1 cellular context compared by ENCODE assay signal in genomic region chr19:55156202-55157063, GRCh38.
TF ChIP-seq lines count a peak whose summit lies in the region.

No MANE protein-coding gene starts in this region.

TF ChIP-seq in K562, 482 proteins besides CTCF, POLR2A, EP300 and RAD21 (continued from another document and continues in another):
- TF ChIP-seq USF2 (CRISPR knock-in tag; IDR thresholded peaks at IDR 0.05) (no peak), MBD2 (IDR thresholded peaks at IDR 0.05; ENCODE audit: borderline replicate concordance, low read depth) (no peak), HMG20B (CRISPR knock-in tag; IDR thresholded peaks at IDR 0.05) (no peak), PKNOX1 (IDR thresholded peaks at IDR 0.05) (peak; percentile 81), SAP30 (IDR thresholded peaks at IDR 0.05; ENCODE audit: borderline replicate concordance, insufficient read depth, low read depth, low read length, poor library complexity, severe bottlenecking) (no peak), KDM1A (IDR thresholded peaks at IDR 0.05) (no peak), FOXK1 (CRISPR knock-in tag; IDR thresholded peaks at IDR 0.05; ENCODE audit: borderline replicate concordance) (no peak), NR2C2 (CRISPR knock-in tag; IDR thresholded peaks at IDR 0.05) (no peak), NR2C2 (tag; IDR thresholded peaks at IDR 0.05) (no peak), SPI1 (IDR thresholded peaks at IDR 0.05; ENCODE audit: borderline replicate concordance, low read depth, low read length) (peak; percentile 76; the same call in 1 of the 2 replicates), COPS2 (conservative IDR thresholded peaks at IDR 0.05) (no peak), ZBTB11 (CRISPR knock-in tag; IDR thresholded peaks at IDR 0.05) (no peak), L3MBTL2 (IDR thresholded peaks at IDR 0.05) (peak; percentile 88), MCM7 (IDR thresholded peaks at IDR 0.05) (no peak), ZNF398 (CRISPR knock-in tag; IDR thresholded peaks at IDR 0.05) (no peak), NR1H2 (CRISPR knock-in tag; IDR thresholded peaks at IDR 0.05) (no peak), NFATC3 (IDR thresholded peaks at IDR 0.05) (no peak), PREB (CRISPR knock-in tag; IDR thresholded peaks at IDR 0.05) (no peak), RBFOX2 (IDR thresholded peaks at IDR 0.05; ENCODE audit: low read depth, low read length) (peak; percentile 46; the same call in 1 of the 2 replicates), ELK3 (CRISPR knock-in tag; IDR thresholded peaks at IDR 0.05) (no peak), SNIP1 (IDR thresholded peaks at IDR 0.05; ENCODE audit: low read depth) (no peak), TEAD1 (CRISPR knock-in tag; IDR thresholded peaks at IDR 0.05) (no peak), ZNF239 (CRISPR knock-in tag; IDR thresholded peaks at IDR 0.05) (no peak), MNT (conservative IDR thresholded peaks at IDR 0.05) (0 out of 4 replicates have a peak, but pooled peaks of 1 of the 2 experiments have one; percentile 22), ETV5 (CRISPR knock-in tag; IDR thresholded peaks at IDR 0.05; ENCODE audit: low read depth) (0 out of 2 replicates have a peak, but pooled peaks have one; percentile 12), RCOR1 (IDR thresholded peaks at IDR 0.05; ENCODE audit: borderline replicate concordance in 1 of 2, low read depth in 2 of 2, low read length in 2 of 2) (peak in 1 of 2 experiments; percentile 6; a peak in 1 of 4 replicates), ZNF23 (CRISPR knock-in tag; IDR thresholded peaks at IDR 0.05) (no peak), SP1 (CRISPR knock-in tag; IDR thresholded peaks at IDR 0.05) (peak; percentile 81), MAX (CRISPR knock-in tag; IDR thresholded peaks at IDR 0.05) (peak; percentile 42; the same call in 1 of the 2 replicates), HOXB6 (CRISPR knock-in tag; IDR thresholded peaks at IDR 0.05; ENCODE audit: borderline replicate concordance) (no peak), RBM39 (optimal IDR thresholded peaks at IDR 0.05; ENCODE audit: low read depth, low read length) (no peak), RBM15 (IDR thresholded peaks at IDR 0.05; ENCODE audit: insufficient read depth, low read length) (no peak), MAZ (CRISPR knock-in tag; conservative IDR thresholded peaks at IDR 0.05 in 1 of 2, IDR thresholded peaks at IDR 0.05 in 1 of 2) (peak in 1 of 2 experiments; percentile 29; a peak in 1 of 4 replicates), CHD7 (IDR thresholded peaks at IDR 0.05; ENCODE audit: low read depth, low read length) (no peak), MCM2 (IDR thresholded peaks at IDR 0.05; ENCODE audit: low read depth) (no peak), ZBTB7A (IDR thresholded peaks at IDR 0.05; ENCODE audit: borderline replicate concordance, control insufficient read depth, low read depth, low read length) (peak; percentile 66), NFIC (IDR thresholded peaks at IDR 0.05) (peak; percentile 93), SUPT5H (IDR thresholded peaks at IDR 0.05) (peak; percentile 49; the same call in 1 of the 2 replicates), FOXA1 (IDR thresholded peaks at IDR 0.05; ENCODE audit: borderline replicate concordance) (no peak)
